In the genomic region with DNA sequence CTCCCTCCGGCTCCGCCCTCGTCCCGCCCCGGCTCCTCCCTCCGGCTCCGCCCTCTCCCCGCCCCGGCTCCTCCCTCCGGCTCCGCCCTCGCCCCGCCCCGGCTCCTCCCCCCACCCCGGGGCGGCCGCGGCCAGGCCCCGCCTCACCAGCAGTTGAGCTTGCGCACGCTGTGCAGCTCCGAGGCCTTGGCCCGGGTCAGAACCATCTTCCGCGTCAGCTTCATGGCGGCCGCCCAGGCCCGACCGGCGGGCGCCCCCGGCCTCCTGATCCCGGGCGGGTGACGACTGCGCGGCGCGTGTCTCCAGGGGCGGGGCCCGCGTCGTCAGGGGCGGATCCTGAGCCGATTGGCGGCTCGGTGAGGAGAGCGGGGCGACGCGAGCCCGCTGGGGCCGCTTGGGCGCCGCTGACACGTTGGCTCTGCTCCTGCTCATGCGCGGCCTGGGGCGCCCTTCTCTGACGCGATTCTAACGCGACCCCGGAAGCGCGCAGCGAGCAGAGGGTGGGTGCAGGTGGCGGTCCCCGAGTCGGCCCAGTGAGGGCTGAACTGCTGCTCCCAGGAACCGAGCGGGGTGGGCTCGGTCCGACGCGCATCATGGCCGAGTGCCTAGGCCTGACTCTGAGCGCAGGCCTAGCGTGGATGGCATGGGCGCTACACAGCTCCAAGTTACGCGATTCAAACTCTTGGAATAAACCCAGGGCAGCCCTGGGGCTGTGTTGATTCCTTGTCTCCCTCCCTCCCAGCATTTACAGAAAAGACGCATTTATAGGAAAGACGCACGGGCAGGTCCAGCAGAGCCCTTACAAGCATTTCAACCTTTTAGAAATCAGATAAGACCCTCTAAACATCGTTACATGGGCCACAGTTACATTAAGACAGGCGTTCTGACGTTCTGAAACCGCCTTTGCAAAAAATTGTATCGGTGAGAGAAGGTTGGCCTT, we compare ENCODE assay signal across 1 cellular context.
TF ChIP-seq lines count a peak whose summit lies in the region.

A gene (minus strand): TSS at position 420 of the 940 bp plus-strand sequence. CDS start 196 bp downstream, at position 224.

TF ChIP-seq in WTC11, 78 proteins besides CTCF, POLR2A, EP300 and RAD21 (continued from another document and continues in another):
- TF ChIP-seq, protein P1, sequence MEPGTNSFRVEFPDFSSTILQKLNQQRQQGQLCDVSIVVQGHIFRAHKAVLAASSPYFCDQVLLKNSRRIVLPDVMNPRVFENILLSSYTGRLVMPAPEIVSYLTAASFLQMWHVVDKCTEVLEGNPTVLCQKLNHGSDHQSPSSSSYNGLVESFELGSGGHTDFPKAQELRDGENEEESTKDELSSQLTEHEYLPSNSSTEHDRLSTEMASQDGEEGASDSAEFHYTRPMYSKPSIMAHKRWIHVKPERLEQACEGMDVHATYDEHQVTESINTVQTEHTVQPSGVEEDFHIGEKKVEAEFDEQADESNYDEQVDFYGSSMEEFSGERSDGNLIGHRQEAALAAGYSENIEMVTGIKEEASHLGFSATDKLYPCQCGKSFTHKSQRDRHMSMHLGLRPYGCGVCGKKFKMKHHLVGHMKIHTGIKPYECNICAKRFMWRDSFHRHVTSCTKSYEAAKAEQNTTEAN (CRISPR knock-in tag; IDR thresholded peaks at IDR 0.05) = no peak
- TF ChIP-seq MYBL2 (CRISPR knock-in tag; IDR thresholded peaks at IDR 0.05) (peak; percentile 70; the same call in 1 of the 2 replicates), PRRX2 (CRISPR knock-in tag; IDR thresholded peaks at IDR 0.05) (no peak), JUN (CRISPR knock-in tag; IDR thresholded peaks at IDR 0.05) (no peak), ZNF138 (CRISPR knock-in tag; conservative IDR thresholded peaks at IDR 0.05) (no peak), TP53 (CRISPR knock-in tag; IDR thresholded peaks at IDR 0.05) (0 out of 2 replicates have a peak, but pooled peaks have one; percentile 55), CREM (CRISPR knock-in tag; IDR thresholded peaks at IDR 0.05) (peak; percentile 99), ESRRA (CRISPR knock-in tag; IDR thresholded peaks at IDR 0.05; ENCODE audit: borderline replicate concordance) (no peak), EMX1 (CRISPR knock-in tag; IDR thresholded peaks at IDR 0.05) (no peak), FOXP1 (CRISPR knock-in tag; IDR thresholded peaks at IDR 0.05; ENCODE audit: borderline replicate concordance) (peak; percentile 68; the same call in 1 of the 2 replicates), TCF7 (CRISPR knock-in tag; IDR thresholded peaks at IDR 0.05; ENCODE audit: low read depth) (no peak), ATF1 (CRISPR knock-in tag; IDR thresholded peaks at IDR 0.05) (peak; percentile 85; the same call in 1 of the 2 replicates), SP1 (CRISPR knock-in tag; conservative IDR thresholded peaks at IDR 0.05) (peak; percentile 93; the same call in 1 of the 2 replicates), ZNF416 (CRISPR knock-in tag; IDR thresholded peaks at IDR 0.05) (no peak), ETV6 (CRISPR knock-in tag; IDR thresholded peaks at IDR 0.05) (peak; percentile 85; the same call in 1 of the 2 replicates), OVOL2 (CRISPR knock-in tag; IDR thresholded peaks at IDR 0.05; ENCODE audit: borderline replicate concordance) (no peak), ZNF671 (CRISPR knock-in tag; IDR thresholded peaks at IDR 0.05) (no peak), NFE2L1 (CRISPR knock-in tag; IDR thresholded peaks at IDR 0.05) (no peak), CREB1 (CRISPR knock-in tag; IDR thresholded peaks at IDR 0.05) (peak; percentile 79; the same call in 1 of the 2 replicates), FOXJ3 (CRISPR knock-in tag; IDR thresholded peaks at IDR 0.05; ENCODE audit: borderline replicate concordance) (no peak)
- TF ChIP-seq, protein P2, sequence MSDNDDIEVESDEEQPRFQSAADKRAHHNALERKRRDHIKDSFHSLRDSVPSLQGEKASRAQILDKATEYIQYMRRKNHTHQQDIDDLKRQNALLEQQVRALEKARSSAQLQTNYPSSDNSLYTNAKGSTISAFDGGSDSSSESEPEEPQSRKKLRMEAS (CRISPR knock-in tag; IDR thresholded peaks at IDR 0.05) = peak; percentile 81
- TF ChIP-seq, protein P3, sequence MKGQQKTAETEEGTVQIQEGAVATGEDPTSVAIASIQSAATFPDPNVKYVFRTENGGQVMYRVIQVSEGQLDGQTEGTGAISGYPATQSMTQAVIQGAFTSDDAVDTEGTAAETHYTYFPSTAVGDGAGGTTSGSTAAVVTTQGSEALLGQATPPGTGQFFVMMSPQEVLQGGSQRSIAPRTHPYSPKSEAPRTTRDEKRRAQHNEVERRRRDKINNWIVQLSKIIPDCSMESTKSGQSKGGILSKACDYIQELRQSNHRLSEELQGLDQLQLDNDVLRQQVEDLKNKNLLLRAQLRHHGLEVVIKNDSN (CRISPR knock-in tag; IDR thresholded peaks at IDR 0.05) = peak; percentile 18; the same call in 1 of the 2 replicates
- TF ChIP-seq, protein P4, sequence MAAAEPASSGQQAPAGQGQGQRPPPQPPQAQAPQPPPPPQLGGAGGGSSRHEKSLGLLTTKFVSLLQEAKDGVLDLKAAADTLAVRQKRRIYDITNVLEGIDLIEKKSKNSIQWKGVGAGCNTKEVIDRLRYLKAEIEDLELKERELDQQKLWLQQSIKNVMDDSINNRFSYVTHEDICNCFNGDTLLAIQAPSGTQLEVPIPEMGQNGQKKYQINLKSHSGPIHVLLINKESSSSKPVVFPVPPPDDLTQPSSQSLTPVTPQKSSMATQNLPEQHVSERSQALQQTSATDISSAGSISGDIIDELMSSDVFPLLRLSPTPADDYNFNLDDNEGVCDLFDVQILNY (CRISPR knock-in tag; IDR thresholded peaks at IDR 0.05) = no peak; the same call in 1 of the 2 replicates
- TF ChIP-seq, protein P5, sequence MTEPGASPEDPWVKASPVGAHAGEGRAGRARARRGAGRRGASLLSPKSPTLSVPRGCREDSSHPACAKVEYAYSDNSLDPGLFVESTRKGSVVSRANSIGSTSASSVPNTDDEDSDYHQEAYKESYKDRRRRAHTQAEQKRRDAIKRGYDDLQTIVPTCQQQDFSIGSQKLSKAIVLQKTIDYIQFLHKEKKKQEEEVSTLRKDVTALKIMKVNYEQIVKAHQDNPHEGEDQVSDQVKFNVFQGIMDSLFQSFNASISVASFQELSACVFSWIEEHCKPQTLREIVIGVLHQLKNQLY (CRISPR knock-in tag; IDR thresholded peaks at IDR 0.05) = no peak
- TF ChIP-seq, protein P6, sequence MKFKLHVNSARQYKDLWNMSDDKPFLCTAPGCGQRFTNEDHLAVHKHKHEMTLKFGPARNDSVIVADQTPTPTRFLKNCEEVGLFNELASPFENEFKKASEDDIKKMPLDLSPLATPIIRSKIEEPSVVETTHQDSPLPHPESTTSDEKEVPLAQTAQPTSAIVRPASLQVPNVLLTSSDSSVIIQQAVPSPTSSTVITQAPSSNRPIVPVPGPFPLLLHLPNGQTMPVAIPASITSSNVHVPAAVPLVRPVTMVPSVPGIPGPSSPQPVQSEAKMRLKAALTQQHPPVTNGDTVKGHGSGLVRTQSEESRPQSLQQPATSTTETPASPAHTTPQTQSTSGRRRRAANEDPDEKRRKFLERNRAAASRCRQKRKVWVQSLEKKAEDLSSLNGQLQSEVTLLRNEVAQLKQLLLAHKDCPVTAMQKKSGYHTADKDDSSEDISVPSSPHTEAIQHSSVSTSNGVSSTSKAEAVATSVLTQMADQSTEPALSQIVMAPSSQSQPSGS (CRISPR knock-in tag; IDR thresholded peaks at IDR 0.05; ENCODE audit: borderline replicate concordance, low read depth) = no peak
- TF ChIP-seq, protein P7, sequence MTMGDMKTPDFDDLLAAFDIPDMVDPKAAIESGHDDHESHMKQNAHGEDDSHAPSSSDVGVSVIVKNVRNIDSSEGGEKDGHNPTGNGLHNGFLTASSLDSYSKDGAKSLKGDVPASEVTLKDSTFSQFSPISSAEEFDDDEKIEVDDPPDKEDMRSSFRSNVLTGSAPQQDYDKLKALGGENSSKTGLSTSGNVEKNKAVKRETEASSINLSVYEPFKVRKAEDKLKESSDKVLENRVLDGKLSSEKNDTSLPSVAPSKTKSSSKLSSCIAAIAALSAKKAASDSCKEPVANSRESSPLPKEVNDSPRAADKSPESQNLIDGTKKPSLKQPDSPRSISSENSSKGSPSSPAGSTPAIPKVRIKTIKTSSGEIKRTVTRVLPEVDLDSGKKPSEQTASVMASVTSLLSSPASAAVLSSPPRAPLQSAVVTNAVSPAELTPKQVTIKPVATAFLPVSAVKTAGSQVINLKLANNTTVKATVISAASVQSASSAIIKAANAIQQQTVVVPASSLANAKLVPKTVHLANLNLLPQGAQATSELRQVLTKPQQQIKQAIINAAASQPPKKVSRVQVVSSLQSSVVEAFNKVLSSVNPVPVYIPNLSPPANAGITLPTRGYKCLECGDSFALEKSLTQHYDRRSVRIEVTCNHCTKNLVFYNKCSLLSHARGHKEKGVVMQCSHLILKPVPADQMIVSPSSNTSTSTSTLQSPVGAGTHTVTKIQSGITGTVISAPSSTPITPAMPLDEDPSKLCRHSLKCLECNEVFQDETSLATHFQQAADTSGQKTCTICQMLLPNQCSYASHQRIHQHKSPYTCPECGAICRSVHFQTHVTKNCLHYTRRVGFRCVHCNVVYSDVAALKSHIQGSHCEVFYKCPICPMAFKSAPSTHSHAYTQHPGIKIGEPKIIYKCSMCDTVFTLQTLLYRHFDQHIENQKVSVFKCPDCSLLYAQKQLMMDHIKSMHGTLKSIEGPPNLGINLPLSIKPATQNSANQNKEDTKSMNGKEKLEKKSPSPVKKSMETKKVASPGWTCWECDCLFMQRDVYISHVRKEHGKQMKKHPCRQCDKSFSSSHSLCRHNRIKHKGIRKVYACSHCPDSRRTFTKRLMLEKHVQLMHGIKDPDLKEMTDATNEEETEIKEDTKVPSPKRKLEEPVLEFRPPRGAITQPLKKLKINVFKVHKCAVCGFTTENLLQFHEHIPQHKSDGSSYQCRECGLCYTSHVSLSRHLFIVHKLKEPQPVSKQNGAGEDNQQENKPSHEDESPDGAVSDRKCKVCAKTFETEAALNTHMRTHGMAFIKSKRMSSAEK (CRISPR knock-in tag; IDR thresholded peaks at IDR 0.05; ENCODE audit: borderline replicate concordance) = no peak
- TF ChIP-seq, protein P8, sequence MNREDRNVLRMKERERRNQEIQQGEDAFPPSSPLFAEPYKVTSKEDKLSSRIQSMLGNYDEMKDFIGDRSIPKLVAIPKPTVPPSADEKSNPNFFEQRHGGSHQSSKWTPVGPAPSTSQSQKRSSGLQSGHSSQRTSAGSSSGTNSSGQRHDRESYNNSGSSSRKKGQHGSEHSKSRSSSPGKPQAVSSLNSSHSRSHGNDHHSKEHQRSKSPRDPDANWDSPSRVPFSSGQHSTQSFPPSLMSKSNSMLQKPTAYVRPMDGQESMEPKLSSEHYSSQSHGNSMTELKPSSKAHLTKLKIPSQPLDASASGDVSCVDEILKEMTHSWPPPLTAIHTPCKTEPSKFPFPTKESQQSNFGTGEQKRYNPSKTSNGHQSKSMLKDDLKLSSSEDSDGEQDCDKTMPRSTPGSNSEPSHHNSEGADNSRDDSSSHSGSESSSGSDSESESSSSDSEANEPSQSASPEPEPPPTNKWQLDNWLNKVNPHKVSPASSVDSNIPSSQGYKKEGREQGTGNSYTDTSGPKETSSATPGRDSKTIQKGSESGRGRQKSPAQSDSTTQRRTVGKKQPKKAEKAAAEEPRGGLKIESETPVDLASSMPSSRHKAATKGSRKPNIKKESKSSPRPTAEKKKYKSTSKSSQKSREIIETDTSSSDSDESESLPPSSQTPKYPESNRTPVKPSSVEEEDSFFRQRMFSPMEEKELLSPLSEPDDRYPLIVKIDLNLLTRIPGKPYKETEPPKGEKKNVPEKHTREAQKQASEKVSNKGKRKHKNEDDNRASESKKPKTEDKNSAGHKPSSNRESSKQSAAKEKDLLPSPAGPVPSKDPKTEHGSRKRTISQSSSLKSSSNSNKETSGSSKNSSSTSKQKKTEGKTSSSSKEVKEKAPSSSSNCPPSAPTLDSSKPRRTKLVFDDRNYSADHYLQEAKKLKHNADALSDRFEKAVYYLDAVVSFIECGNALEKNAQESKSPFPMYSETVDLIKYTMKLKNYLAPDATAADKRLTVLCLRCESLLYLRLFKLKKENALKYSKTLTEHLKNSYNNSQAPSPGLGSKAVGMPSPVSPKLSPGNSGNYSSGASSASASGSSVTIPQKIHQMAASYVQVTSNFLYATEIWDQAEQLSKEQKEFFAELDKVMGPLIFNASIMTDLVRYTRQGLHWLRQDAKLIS (CRISPR knock-in tag; IDR thresholded peaks at IDR 0.05; ENCODE audit: borderline replicate concordance) = no peak
- TF ChIP-seq, protein P9, sequence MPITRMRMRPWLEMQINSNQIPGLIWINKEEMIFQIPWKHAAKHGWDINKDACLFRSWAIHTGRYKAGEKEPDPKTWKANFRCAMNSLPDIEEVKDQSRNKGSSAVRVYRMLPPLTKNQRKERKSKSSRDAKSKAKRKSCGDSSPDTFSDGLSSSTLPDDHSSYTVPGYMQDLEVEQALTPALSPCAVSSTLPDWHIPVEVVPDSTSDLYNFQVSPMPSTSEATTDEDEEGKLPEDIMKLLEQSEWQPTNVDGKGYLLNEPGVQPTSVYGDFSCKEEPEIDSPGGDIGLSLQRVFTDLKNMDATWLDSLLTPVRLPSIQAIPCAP (CRISPR knock-in tag; IDR thresholded peaks at IDR 0.05) = 0 out of 2 replicates have a peak, but pooled peaks have one; percentile 47
- TF ChIP-seq, protein P10, sequence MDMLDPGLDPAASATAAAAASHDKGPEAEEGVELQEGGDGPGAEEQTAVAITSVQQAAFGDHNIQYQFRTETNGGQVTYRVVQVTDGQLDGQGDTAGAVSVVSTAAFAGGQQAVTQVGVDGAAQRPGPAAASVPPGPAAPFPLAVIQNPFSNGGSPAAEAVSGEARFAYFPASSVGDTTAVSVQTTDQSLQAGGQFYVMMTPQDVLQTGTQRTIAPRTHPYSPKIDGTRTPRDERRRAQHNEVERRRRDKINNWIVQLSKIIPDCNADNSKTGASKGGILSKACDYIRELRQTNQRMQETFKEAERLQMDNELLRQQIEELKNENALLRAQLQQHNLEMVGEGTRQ (CRISPR knock-in tag; IDR thresholded peaks at IDR 0.05) = 0 out of 2 replicates have a peak, but pooled peaks have one; percentile 41
- TF ChIP-seq, protein P11, sequence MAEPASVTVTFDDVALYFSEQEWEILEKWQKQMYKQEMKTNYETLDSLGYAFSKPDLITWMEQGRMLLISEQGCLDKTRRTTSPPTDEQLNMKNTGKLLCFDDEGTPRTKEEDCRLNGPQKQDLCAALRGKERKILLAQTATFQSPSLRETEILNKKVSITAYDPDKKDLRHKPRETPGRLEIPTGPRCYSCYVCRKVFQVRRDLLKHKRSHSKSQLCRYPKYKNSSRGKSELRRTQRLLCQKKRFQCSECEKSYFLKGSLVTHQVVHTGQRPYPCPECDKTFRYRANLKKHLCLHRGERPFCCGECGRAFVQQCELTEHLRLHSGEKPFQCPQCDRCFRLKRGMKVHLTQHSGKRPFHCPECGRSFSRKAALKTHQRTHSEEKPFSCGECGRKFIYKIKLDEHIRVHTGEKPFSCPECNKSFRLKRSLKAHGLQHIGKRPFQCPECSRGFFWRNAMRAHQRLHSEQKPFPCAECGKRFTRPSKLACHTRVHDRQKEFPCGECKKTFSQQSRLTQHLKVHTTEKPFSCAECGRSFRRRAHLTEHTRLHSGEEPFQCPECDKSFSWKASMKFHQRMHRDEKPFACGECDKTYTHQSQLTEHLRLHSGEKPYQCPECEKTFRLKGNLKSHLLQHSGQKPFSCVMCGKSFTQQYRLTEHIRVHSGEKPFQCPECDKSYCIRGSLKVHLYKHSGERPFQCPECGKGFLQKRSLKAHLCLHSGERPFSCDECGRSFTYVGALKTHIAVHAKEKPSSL (CRISPR knock-in tag; conservative IDR thresholded peaks at IDR 0.05) = no peak
